ENCODE assay signal across 1 cellular context in the genomic region with DNA sequence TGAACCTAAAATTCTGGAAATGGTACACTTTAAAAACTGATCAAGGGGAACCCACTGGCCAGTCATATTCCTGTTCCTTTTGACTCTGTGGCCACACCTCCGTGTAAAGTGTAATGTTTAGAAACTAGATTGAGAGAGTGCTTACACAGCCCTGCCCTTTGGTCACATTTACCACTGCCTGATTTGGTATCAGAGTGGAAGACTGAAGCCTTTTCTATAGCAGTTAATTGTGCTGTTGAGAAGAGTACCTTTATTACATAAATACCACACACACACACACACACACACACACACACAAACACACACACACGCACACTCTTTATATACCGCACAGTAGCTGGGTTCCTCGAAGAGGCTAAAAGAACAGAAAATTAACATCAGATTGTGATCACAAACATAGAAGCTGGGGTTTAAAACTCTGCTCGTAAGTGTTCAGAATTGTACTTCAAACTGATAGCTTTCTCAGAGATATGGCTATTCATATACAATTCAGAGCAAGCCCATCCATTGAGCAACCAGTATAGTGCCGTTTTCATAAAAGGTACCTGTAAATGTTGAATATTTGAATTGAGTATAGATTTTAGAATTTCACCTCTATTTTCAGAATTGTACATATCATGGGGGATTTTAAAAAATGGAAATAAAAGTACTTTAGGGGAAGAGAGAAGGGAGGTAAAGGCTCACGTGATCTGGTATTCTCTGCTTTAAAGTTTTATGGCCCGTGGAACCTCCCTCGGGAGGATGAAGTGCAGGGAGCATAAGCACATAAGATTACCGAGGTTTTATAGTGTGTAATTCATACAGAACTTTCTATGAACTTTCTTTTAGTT.
TF ChIP-seq lines count a peak whose summit lies in the region.

No MANE protein-coding gene starts in this region.

TF ChIP-seq in HepG2, 621 proteins besides CTCF, POLR2A, EP300 and RAD21 (continued from another document):
- TF ChIP-seq PAXIP1 (CRISPR knock-in tag; conservative IDR thresholded peaks at IDR 0.05) (peak; percentile 71), ZNF33B (CRISPR knock-in tag; IDR thresholded peaks at IDR 0.05) (no peak), LCORL (IDR thresholded peaks at IDR 0.05) (no peak), LCORL (CRISPR knock-in tag; IDR thresholded peaks at IDR 0.05) (peak; percentile 46; the same call in 1 of the 2 replicates), SUZ12 (IDR thresholded peaks at IDR 0.05; ENCODE audit: low read depth, low read length) (no peak), ZNF30 (CRISPR knock-in tag; IDR thresholded peaks at IDR 0.05) (no peak), FOXA1 (IDR thresholded peaks at IDR 0.05) (no peak), FOXA1 (CRISPR knock-in tag; IDR thresholded peaks at IDR 0.05) (0 out of 2 replicates have a peak, but pooled peaks have one; percentile 5), RXRB (CRISPR knock-in tag; IDR thresholded peaks at IDR 0.05; ENCODE audit: borderline replicate concordance) (0 out of 2 replicates have a peak, but pooled peaks have one; percentile 23), CENPT (CRISPR knock-in tag; IDR thresholded peaks at IDR 0.05; ENCODE audit: low read depth) (no peak), HNRNPK (IDR thresholded peaks at IDR 0.05; ENCODE audit: low read depth, low read length, poor library complexity, severe bottlenecking) (no peak), ZNF256 (CRISPR knock-in tag; conservative IDR thresholded peaks at IDR 0.05) (no peak), ZNF292 (CRISPR knock-in tag; IDR thresholded peaks at IDR 0.05; ENCODE audit: borderline replicate concordance, low read depth) (0 out of 2 replicates have a peak, but pooled peaks have one; percentile 20), PRDM4 (CRISPR knock-in tag; IDR thresholded peaks at IDR 0.05; ENCODE audit: borderline replicate concordance) (no peak), MED13 (CRISPR knock-in tag; IDR thresholded peaks at IDR 0.05) (no peak), PHF21A (CRISPR knock-in tag; IDR thresholded peaks at IDR 0.05) (peak; percentile 66), SOX6 (IDR thresholded peaks at IDR 0.05) (no peak), SOX6 (CRISPR knock-in tag; IDR thresholded peaks at IDR 0.05) (0 out of 2 replicates have a peak, but pooled peaks have one; percentile 22), TBX2 (CRISPR knock-in tag; IDR thresholded peaks at IDR 0.05; ENCODE audit: borderline replicate concordance) (peak; percentile 30; the same call in 1 of the 2 replicates), AKAP8 (CRISPR knock-in tag; IDR thresholded peaks at IDR 0.05) (no peak), SAP130 (CRISPR knock-in tag; IDR thresholded peaks at IDR 0.05; ENCODE audit: low read depth) (peak; percentile 33; the same call in 1 of the 2 replicates), ZNF253 (CRISPR knock-in tag; IDR thresholded peaks at IDR 0.05; ENCODE audit: borderline replicate concordance) (no peak), MTA1 (CRISPR knock-in tag; IDR thresholded peaks at IDR 0.05; ENCODE audit: borderline replicate concordance) (no peak), MLLT10 (CRISPR knock-in tag; IDR thresholded peaks at IDR 0.05) (no peak)
- TF ChIP-seq, protein P1, sequence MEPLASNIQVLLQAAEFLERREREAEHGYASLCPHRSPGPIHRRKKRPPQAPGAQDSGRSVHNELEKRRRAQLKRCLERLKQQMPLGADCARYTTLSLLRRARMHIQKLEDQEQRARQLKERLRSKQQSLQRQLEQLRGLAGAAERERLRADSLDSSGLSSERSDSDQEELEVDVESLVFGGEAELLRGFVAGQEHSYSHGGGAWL (CRISPR knock-in tag; IDR thresholded peaks at IDR 0.05) = no peak
- TF ChIP-seq, protein P2, sequence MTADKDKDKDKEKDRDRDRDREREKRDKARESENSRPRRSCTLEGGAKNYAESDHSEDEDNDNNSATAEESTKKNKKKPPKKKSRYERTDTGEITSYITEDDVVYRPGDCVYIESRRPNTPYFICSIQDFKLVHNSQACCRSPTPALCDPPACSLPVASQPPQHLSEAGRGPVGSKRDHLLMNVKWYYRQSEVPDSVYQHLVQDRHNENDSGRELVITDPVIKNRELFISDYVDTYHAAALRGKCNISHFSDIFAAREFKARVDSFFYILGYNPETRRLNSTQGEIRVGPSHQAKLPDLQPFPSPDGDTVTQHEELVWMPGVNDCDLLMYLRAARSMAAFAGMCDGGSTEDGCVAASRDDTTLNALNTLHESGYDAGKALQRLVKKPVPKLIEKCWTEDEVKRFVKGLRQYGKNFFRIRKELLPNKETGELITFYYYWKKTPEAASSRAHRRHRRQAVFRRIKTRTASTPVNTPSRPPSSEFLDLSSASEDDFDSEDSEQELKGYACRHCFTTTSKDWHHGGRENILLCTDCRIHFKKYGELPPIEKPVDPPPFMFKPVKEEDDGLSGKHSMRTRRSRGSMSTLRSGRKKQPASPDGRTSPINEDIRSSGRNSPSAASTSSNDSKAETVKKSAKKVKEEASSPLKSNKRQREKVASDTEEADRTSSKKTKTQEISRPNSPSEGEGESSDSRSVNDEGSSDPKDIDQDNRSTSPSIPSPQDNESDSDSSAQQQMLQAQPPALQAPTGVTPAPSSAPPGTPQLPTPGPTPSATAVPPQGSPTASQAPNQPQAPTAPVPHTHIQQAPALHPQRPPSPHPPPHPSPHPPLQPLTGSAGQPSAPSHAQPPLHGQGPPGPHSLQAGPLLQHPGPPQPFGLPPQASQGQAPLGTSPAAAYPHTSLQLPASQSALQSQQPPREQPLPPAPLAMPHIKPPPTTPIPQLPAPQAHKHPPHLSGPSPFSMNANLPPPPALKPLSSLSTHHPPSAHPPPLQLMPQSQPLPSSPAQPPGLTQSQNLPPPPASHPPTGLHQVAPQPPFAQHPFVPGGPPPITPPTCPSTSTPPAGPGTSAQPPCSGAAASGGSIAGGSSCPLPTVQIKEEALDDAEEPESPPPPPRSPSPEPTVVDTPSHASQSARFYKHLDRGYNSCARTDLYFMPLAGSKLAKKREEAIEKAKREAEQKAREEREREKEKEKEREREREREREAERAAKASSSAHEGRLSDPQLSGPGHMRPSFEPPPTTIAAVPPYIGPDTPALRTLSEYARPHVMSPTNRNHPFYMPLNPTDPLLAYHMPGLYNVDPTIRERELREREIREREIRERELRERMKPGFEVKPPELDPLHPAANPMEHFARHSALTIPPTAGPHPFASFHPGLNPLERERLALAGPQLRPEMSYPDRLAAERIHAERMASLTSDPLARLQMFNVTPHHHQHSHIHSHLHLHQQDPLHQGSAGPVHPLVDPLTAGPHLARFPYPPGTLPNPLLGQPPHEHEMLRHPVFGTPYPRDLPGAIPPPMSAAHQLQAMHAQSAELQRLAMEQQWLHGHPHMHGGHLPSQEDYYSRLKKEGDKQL (CRISPR knock-in tag; IDR thresholded peaks at IDR 0.05; ENCODE audit: low read depth) = no peak
